In the genomic region with DNA sequence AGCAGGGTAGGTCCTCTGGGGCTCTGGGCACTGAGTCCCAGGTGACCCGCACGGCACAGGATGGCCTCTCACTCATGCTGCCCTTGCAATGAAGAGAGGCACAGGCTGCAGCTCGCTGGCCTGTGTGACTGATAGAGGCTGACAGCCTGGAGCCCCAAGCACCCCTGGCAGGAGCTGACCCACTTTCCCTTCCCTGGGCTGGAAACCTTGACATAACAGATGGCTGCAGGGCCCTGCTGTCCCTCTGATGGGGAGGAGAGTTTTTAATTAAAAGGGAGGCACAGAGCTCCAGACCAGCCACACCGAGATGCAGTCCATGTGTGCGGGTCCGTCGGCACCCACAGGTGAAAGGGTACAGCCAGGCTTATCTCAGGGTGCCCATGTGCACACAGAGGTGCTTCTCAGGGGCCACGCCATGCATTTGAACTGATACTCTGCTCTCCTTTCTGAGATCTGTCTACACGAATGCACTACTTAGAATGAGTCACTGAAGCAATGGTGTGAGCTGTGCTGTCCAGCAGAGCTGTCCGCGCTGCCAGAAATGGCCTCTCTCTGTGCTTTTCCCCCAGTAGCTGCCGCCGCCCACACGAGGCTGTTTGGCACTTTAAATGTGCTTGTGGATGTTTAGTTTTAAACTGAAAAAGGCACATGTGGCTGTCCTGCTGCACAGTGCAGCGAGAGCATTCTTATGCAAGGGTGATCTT, we compare ENCODE assay signal across 11 cellular contexts.
A peak's percentile ranks its signal among the peaks of the same experiment; 100 is the strongest.
DNase-seq lines count a peak whose midpoint lies in the region; TF ChIP-seq lines count a peak whose summit lies in the region.
"Had no signal": no experiment of that assay in that cellular context is flagged by ENCODE, and none has a peak within 500 bp of the region (broad histone marks: within the 10 kb centered on the region; RNA-seq: fewer than 3 reads in every experiment).

No MANE protein-coding gene starts in this region.

- no peaks in the 10 kb centered on the region for H3K9me3 ChIP-seq in BLaER1

- intact Hi-C loops in activated T-helper 2 cell treated with anti-CD3 and anti-CD28 coated beads, Interferon-gamma antibody, Interleukin-2, Interleukin-4, amounts not matched to agents 10 μg/mL and 5 μg/mL and 100 μg/mL, durations not matched to agents 14 hours and 24 hours and 36 hours (cut with micrococcal nuclease): no loop called here

- no peak overlapping the region for H3K4me3 Mint-ChIP-seq in activated T-helper 2 cell treated with anti-CD3 and anti-CD28 coated beads, Interferon-gamma antibody, Interleukin-2, Interleukin-4, amounts not matched to agents 10 μg/mL and 5 μg/mL and 100 μg/mL, durations not matched to agents 14 hours and 24 hours and 36 hours (ENCODE audit: low read depth)
- H3K4me3 Mint-ChIP-seq: dendritic cell treated with granulocyte-macrophage colony-stimulating factor and Interleukin-4, amounts not matched to agents 40 ng/mL and 50 ng/mL, for 4 days had no signal

- peak; percentile 51 for DNase-seq in RPMI7951 (ENCODE audit: low read depth)
- DNase-seq in fibroblast of pulmonary artery (ENCODE audit: low read depth): peak; percentile 74
- DNase-seq in occipital lobe (lab: John Stamatoyannopoulos, UW): peak; percentile 61
- DNase-seq in NCI-H2081 treated with DMSO at 0.1 percent for 48 hours (lab: John Stamatoyannopoulos, UW): no peak
- no peak for DNase-seq in activated T-helper 2 cell treated with anti-CD3 and anti-CD28 coated beads, Interferon-gamma antibody, Interleukin-2, Interleukin-4, amounts not matched to agents 10 μg/mL and 5 μg/mL and 100 μg/mL, durations not matched to agents 14 hours and 24 hours and 36 hours (ENCODE audit: low spot score)
- no peak for DNase-seq in H7
- DNase-seq in ureter (ENCODE audit: low spot score): no peak
- DNase-seq: NCI-H1436 treated with DMSO at 0.1 percent for 48 hours, RPMI8226 had no signal

- H3K9ac ChIP-seq in BLaER1: no peak overlapping the region

- peaks cover 17% of the 10 kb centered on the region for H3K27me3 Mint-ChIP-seq in activated T-helper 2 cell treated with anti-CD3 and anti-CD28 coated beads, Interferon-gamma antibody, Interleukin-2, Interleukin-4, amounts not matched to agents 10 μg/mL and 5 μg/mL and 100 μg/mL, durations not matched to agents 14 hours and 24 hours and 36 hours (ENCODE audit: low read depth)
- H3K27me3 Mint-ChIP-seq: dendritic cell treated with granulocyte-macrophage colony-stimulating factor and Interleukin-4, amounts not matched to agents 40 ng/mL and 50 ng/mL, for 4 days had no signal

- H4K20me1 ChIP-seq in BLaER1: peaks cover 26% of the 10 kb centered on the region; the same call in 1 of the 2 replicates

- no peak overlapping the region for H3K27ac Mint-ChIP-seq in activated T-helper 2 cell treated with anti-CD3 and anti-CD28 coated beads, Interferon-gamma antibody, Interleukin-2, Interleukin-4, amounts not matched to agents 10 μg/mL and 5 μg/mL and 100 μg/mL, durations not matched to agents 14 hours and 24 hours and 36 hours
- H3K27ac Mint-ChIP-seq: dendritic cell treated with granulocyte-macrophage colony-stimulating factor and Interleukin-4, amounts not matched to agents 40 ng/mL and 50 ng/mL, for 4 days had no signal

- H3K4me2 ChIP-seq in BLaER1: peak overlapping the region; percentile 73

- H3K4me3 ChIP-seq in BLaER1 (no peak overlapping the region), fibroblast of pulmonary artery (replicated peaks; ENCODE audit: low read depth, low read length) (no peak overlapping the region), H7 (ENCODE audit: insufficient read depth, low read depth, low read length) (no peak overlapping the region)

- H3K36me3 ChIP-seq in BLaER1 (peaks cover 35% of the 10 kb centered on the region), H7 (replicated peaks; ENCODE audit: control insufficient read depth, insufficient read depth, low read length) (no peaks in the 10 kb centered on the region)

- H3K4me1 ChIP-seq in BLaER1: peaks cover 34% of the 10 kb centered on the region

- no peaks in the 10 kb centered on the region for H3K27me3 ChIP-seq in BLaER1
- no peaks in the 10 kb centered on the region for H3K27me3 ChIP-seq in H7 (ENCODE audit: control insufficient read depth, insufficient read depth, low read length)

- H3K27ac ChIP-seq in BLaER1: no peak overlapping the region

- H3K36me3 Mint-ChIP-seq in activated T-helper 2 cell treated with anti-CD3 and anti-CD28 coated beads, Interferon-gamma antibody, Interleukin-2, Interleukin-4, amounts not matched to agents 10 μg/mL and 5 μg/mL and 100 μg/mL, durations not matched to agents 14 hours and 24 hours and 36 hours (ENCODE audit: low read depth): no peaks in the 10 kb centered on the region

- no peaks in the 10 kb centered on the region for H3K9me3 Mint-ChIP-seq in activated T-helper 2 cell treated with anti-CD3 and anti-CD28 coated beads, Interferon-gamma antibody, Interleukin-2, Interleukin-4, amounts not matched to agents 10 μg/mL and 5 μg/mL and 100 μg/mL, durations not matched to agents 14 hours and 24 hours and 36 hours
- H3K9me3 Mint-ChIP-seq: dendritic cell treated with granulocyte-macrophage colony-stimulating factor and Interleukin-4, amounts not matched to agents 40 ng/mL and 50 ng/mL, for 4 days had no signal

- no peak for TF ChIP-seq CTCF in fibroblast of pulmonary artery (IDR thresholded peaks at IDR 0.05; ENCODE audit: low read length, missing control alignments)

- peaks cover 7% of the 10 kb centered on the region for H3K4me1 Mint-ChIP-seq in activated T-helper 2 cell treated with anti-CD3 and anti-CD28 coated beads, Interferon-gamma antibody, Interleukin-2, Interleukin-4, amounts not matched to agents 10 μg/mL and 5 μg/mL and 100 μg/mL, durations not matched to agents 14 hours and 24 hours and 36 hours (ENCODE audit: low read depth)

Comparison
In these comparisons a context has a peak if more than half of its experiments do, and no peak if none do; other contexts are left out.
1. DNase-seq: peak in RPMI7951 (single experiment), fibroblast of pulmonary artery (single experiment) and occipital lobe (single experiment); none in NCI-H2081 treated with DMSO at 0.1 percent for 48 hours (single experiment), activated T-helper 2 cell treated with anti-CD3 and anti-CD28 coated beads, Interferon-gamma antibody, Interleukin-2, Interleukin-4, amounts not matched to agents 10 μg/mL and 5 μg/mL and 100 μg/mL, durations not matched to agents 14 hours and 24 hours and 36 hours (single experiment), H7 (single experiment) and ureter (single experiment).